ENCODE assay signal across 8 cellular contexts in genomic region chr12:105109465-105110212, GRCh38. TPM values are rescaled to one million over a fixed set of nuclear protein-coding genes. Genes with fewer than 3 reads are reported as not detected.
A peak's percentile ranks its signal among the peaks of the same experiment; 100 is the strongest.
DNase-seq lines count a peak whose midpoint lies in the region; ATAC-seq and TF ChIP-seq lines count a peak whose summit lies in the region.

No MANE protein-coding gene starts in this region.

- CTCF ChIA-PET in activated CD8-positive, alpha-beta T cell treated with anti-CD3 and anti-CD28 coated beads for 36 hours (lab: Charles Lee) = no interaction called here

- no peak for TF ChIP-seq POLR2A in upper lobe of left lung (IDR thresholded peaks at IDR 0.05)

- peaks cover 46% of the 10 kb centered on the region for H3K4me1 Mint-ChIP-seq in activated CD8-positive, alpha-beta T cell treated with anti-CD3 and anti-CD28 coated beads for 36 hours (ENCODE audit: low read depth)

- peak overlapping the region; percentile 6 to 97 (median 62) for H3K27ac ChIP-seq in upper lobe of left lung

- peak overlapping the region; percentile 36 for H3K4me3 ChIP-seq in kidney epithelial cell (ENCODE audit: low read depth, low read length)
- peak overlapping the region in 3 of 4 donors; percentile 86 to 97 (median 88) for H3K4me3 ChIP-seq in upper lobe of left lung

- no peaks in the 10 kb centered on the region for H3K36me3 ChIP-seq in kidney epithelial cell (ENCODE audit: control insufficient read depth, insufficient read depth, low read length)
- H3K36me3 ChIP-seq in upper lobe of left lung = peaks cover 0 to 21% (median 3%) of the 10 kb centered on the region in 4 donors

- peaks cover 17% of the 10 kb centered on the region for H3K36me3 Mint-ChIP-seq in activated CD8-positive, alpha-beta T cell treated with anti-CD3 and anti-CD28 coated beads for 36 hours (ENCODE audit: low read depth)

- no peaks in the 10 kb centered on the region for H3K27me3 ChIP-seq in kidney epithelial cell (ENCODE audit: control insufficient read depth, insufficient read depth, low read length)
- H3K27me3 ChIP-seq in upper lobe of left lung = no peaks in the 10 kb centered on the region

- TF ChIP-seq EP300 in upper lobe of left lung (IDR thresholded peaks at IDR 0.05) = no peak

- POLR2A ChIA-PET in activated CD8-positive, alpha-beta T cell treated with anti-CD3 and anti-CD28 coated beads for 36 hours (lab: Charles Lee) = interaction anchor here (1.0 kb wide), 1 partner anchor 22 kb away, joined by 3 read pairs; no protein-coding TSS in a partner anchor

- H3K27me3 Mint-ChIP-seq in activated CD8-positive, alpha-beta T cell treated with anti-CD3 and anti-CD28 coated beads for 36 hours = peaks cover 12% of the 10 kb centered on the region

- TF ChIP-seq CTCF in activated CD8-positive, alpha-beta T cell treated with anti-CD3 and anti-CD28 coated beads for 36 hours (IDR thresholded peaks at IDR 0.05) = no peak
- no peak for TF ChIP-seq CTCF in kidney epithelial cell (IDR thresholded peaks at IDR 0.05; ENCODE audit: insufficient read depth, low read length, poor library complexity, severe bottlenecking)
- no peak for TF ChIP-seq CTCF in upper lobe of left lung (IDR thresholded peaks at IDR 0.05)

- ATAC-seq in GM18868 (IDR thresholded peaks at IDR 0.05; ENCODE audit: unreplicated experiment) (peak; percentile 36), HG03060 (IDR thresholded peaks at IDR 0.05; ENCODE audit: low read depth, unreplicated experiment) (peak; percentile 26), upper lobe of left lung (ENCODE audit: low FRiP score in 2 of 2) (no peak)
- ATAC-seq in activated CD8-positive, alpha-beta T cell treated with anti-CD3 and anti-CD28 coated beads for 36 hours = no peak

- no peaks in the 10 kb centered on the region for H3K9me3 ChIP-seq in upper lobe of left lung

- H3K4me1 ChIP-seq in upper lobe of left lung = peaks cover 26 to 50% (median 31%) of the 10 kb centered on the region in 4 donors

- DNase-seq in activated CD8-positive, alpha-beta T cell treated with anti-CD3 and anti-CD28 coated beads for 36 hours = peak; percentile 9
- no peak for DNase-seq in kidney epithelial cell (ENCODE audit: low read depth)
- DNase-seq in upper lobe of left lung = peak in 1 of 2 donors; percentile 34
- no peak for DNase-seq in NCI-H2029 (lab: John Stamatoyannopoulos, UW)
- no peak for DNase-seq in stimulated activated naive CD4-positive, alpha-beta T cell (lab: John Stamatoyannopoulos, UW)
- DNase-seq in posterior cingulate gyrus = no peak

- H3K9me3 Mint-ChIP-seq in activated CD8-positive, alpha-beta T cell treated with anti-CD3 and anti-CD28 coated beads for 36 hours = peaks cover 6% of the 10 kb centered on the region

- H3K27ac Mint-ChIP-seq in activated CD8-positive, alpha-beta T cell treated with anti-CD3 and anti-CD28 coated beads for 36 hours = peak overlapping the region; percentile 76

- intact Hi-C loops in activated CD8-positive, alpha-beta T cell treated with anti-CD3 and anti-CD28 coated beads for 36 hours (cut with micrococcal nuclease) = loop anchor here (5.0 kb wide), 1 partner anchor 128 kb away; the partner anchor contains the start of gene APPL2
- intact Hi-C loops in posterior cingulate gyrus (cut with DNase I) = no loop called here

- 33 to 40% methylated on average over 13 of the region's 13 CpGs for WGBS in upper lobe of left lung, 2 donors

- H3K4me3 Mint-ChIP-seq in activated CD8-positive, alpha-beta T cell treated with anti-CD3 and anti-CD28 coated beads for 36 hours = peak overlapping the region; percentile 95

RNA-seq across cellular contexts. Expression of gene WASHC4, which starts 2.1 kb away (rescaled TPM):
- 10 to 100 TPM; 28.7 to 29.2 TPM for total RNA-seq in activated CD8-positive, alpha-beta T cell treated with anti-CD3 and anti-CD28 coated beads for 36 hours
- 60.4 and 61.4 TPM in 2 replicates for total RNA-seq in kidney epithelial cell
- 100 to 1,000 TPM in 2 of 6 donors, 10 to 100 TPM in 4; 32.5 to 114 (median 69.6) TPM for total RNA-seq in upper lobe of left lung

RNA-seq across cellular contexts. Expression of gene ALDH1L2, which starts 25.4 kb away (rescaled TPM):
- total RNA-seq in activated CD8-positive, alpha-beta T cell treated with anti-CD3 and anti-CD28 coated beads for 36 hours = 1 to 10 TPM; 5.7 to 7.8 TPM
- total RNA-seq in kidney epithelial cell = 15.0 and 15.5 TPM in 2 replicates
- 10 to 100 TPM in 1 of 6 donors, 1 to 10 TPM in 5; 1.2 to 11.6 (median 2.9) TPM for total RNA-seq in upper lobe of left lung

Comparison
In these comparisons a context has a peak if more than half of its experiments do, and no peak if none do; other contexts are left out.
1. ATAC-seq: peak in GM18868 (single experiment) and HG03060 (single experiment); none in activated CD8-positive, alpha-beta T cell treated with anti-CD3 and anti-CD28 coated beads for 36 hours (single experiment) and upper lobe of left lung (0 of 2).